In the genomic region with DNA sequence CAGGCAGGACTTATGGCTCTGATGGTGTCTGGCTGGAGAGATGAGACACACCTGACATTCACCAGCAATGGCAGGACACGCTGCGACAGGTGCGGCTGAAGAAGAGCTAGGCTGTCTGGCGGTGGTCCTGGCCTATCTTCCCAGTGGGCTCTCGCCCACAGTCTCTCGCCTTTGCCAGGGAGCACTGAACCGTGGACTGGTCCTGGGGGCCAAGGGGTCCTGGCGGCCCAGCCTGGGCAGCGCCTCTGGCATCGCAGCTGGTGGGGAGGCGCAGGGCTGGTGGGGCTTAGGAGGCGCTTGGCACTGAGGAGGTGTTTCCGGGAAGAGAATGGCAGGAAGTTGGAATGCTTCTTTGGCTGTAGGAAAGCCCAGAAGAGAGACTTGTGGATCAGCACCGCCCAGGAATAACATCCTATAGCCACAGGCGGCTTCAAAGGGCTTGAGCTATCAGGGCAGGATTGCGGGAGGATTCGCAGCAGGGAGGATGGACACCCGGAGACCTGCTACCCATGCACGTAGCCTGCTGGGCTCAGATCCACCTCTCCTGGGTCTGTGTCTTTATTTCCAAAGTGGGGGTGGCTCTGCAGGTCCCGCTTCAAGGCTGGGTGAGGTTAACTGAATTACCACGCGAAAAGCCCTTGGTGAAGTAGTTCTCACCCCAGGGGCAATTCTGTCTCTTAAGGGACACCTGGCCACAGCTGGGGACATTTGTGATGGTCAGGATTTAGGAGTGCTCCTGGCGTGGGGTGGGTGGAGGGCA, we compare ENCODE assay signal across 26 cellular contexts. TPM values are rescaled to one million over a fixed set of nuclear protein-coding genes. Genes with fewer than 3 reads are reported as not detected.
A peak's percentile ranks its signal among the peaks of the same experiment; 100 is the strongest.
DNase-seq lines count a peak whose midpoint lies in the region; ATAC-seq and TF ChIP-seq lines count a peak whose summit lies in the region.
"Had no signal": no experiment of that assay in that cellular context is flagged by ENCODE, and none has a peak within 500 bp of the region (broad histone marks: within the 10 kb centered on the region; RNA-seq: fewer than 3 reads in every experiment).

No MANE protein-coding gene starts in this region.

- H3K4me3 Mint-ChIP-seq in neural crest cell: no peak overlapping the region
- H3K4me3 Mint-ChIP-seq: activated CD4-positive, alpha-beta T cell treated with anti-CD3 and anti-CD28 coated beads for 36 hours; activated naive CD8-positive, alpha-beta T cell treated with anti-CD3 and anti-CD28 coated beads for 36 hours; GM23338 had no signal

- intact Hi-C loops in left ventricle myocardium inferior (cut with micrococcal nuclease): no loop called here
- intact Hi-C loops in Right ventricle myocardium inferior (cut with DNase I): no loop called here
- intact Hi-C loops in sciatic nerve (cut with DNase I): no loop called here

- peak overlapping the region; percentile 67 for H3K27ac Mint-ChIP-seq in neural crest cell (ENCODE audit: unreplicated experiment)
- H3K27ac Mint-ChIP-seq: activated CD4-positive, alpha-beta T cell treated with anti-CD3 and anti-CD28 coated beads for 36 hours; activated naive CD8-positive, alpha-beta T cell treated with anti-CD3 and anti-CD28 coated beads for 36 hours had no signal

- peaks cover 28% of the 10 kb centered on the region for H3K4me1 Mint-ChIP-seq in neural crest cell

- peaks cover 4% of the 10 kb centered on the region for H3K36me3 ChIP-seq in left ventricle myocardium inferior

- H3K27ac ChIP-seq in left ventricle myocardium inferior (replicated peaks): peak overlapping the region; percentile 40
- H3K27ac ChIP-seq: epithelial cell of prostate, testis had no signal

- H3K27me3 Mint-ChIP-seq in neural crest cell (ENCODE audit: low read depth): no peaks in the 10 kb centered on the region
- H3K27me3 Mint-ChIP-seq: activated CD4-positive, alpha-beta T cell treated with anti-CD3 and anti-CD28 coated beads for 36 hours; activated naive CD8-positive, alpha-beta T cell treated with anti-CD3 and anti-CD28 coated beads for 36 hours had no signal

- H3K4me1 ChIP-seq in left ventricle myocardium inferior: peaks cover 82% of the 10 kb centered on the region

- ATAC-seq in Right ventricle myocardium inferior (no peak), sciatic nerve (no peak)
- ATAC-seq: activated CD4-positive, alpha-beta T cell treated with anti-CD3 and anti-CD28 coated beads for 36 hours; mucosa of descending colon; SK-N-SH treated with all-trans-retinoic acid at 6 μM for 48 hours had no signal

- no peaks in the 10 kb centered on the region for H3K27me3 ChIP-seq in left ventricle myocardium inferior (ENCODE audit: low read depth)
- H3K27me3 ChIP-seq: testis had no signal

- DNase-seq in left ventricle myocardium inferior (no peak), Right ventricle myocardium inferior (ENCODE audit: missing footprints) (no peak), cerebellar cortex (ENCODE audit: low spot score) (peak; percentile 72), neural crest cell (ENCODE audit: low read depth, low spot score) (no peak), NCI-H2171 (lab: John Stamatoyannopoulos, UW) (no peak), sciatic nerve (ENCODE audit: low spot score) (no peak), DMS 273 treated with DMSO at 0.1 percent for 48 hours (lab: John Stamatoyannopoulos, UW) (no peak)
- no peak for DNase-seq in activated CD4-positive, alpha-beta T cell treated with anti-CD3 and anti-CD28 coated beads for 4 hours
- DNase-seq: activated CD4-positive, alpha-beta T cell treated with anti-CD3 and anti-CD28 coated beads for 36 hours; activated CD8-positive, alpha-beta memory T cell treated with anti-CD3 and anti-CD28 coated beads for 24 hours; activated effector memory CD4-positive, alpha-beta T cell treated with anti-CD3 and anti-CD28 coated beads, Interleukin-2, amount 50 U/mL, for 16 hours; activated naive CD8-positive, alpha-beta T cell treated with anti-CD3 and anti-CD28 coated beads for 36 hours; cerebellar nuclear complex; GDM1; islet precursor cell; mucosa of descending colon; MV-4-11; NCI-H1694 treated with DMSO at 0.1 percent for 48 hours; NCI-H526; RPMI8226; stimulated activated naive CD4-positive, alpha-beta T cell treated with Interleukin-2 at 50 U/mL for 16 hours; T-helper 2 cell; testis had no signal

- TF ChIP-seq CTCF in left ventricle myocardium inferior (IDR thresholded peaks at IDR 0.05; ENCODE audit: borderline replicate concordance): no peak
- no peak for TF ChIP-seq CTCF in neural crest cell (conservative IDR thresholded peaks at IDR 0.05)

- H3K36me3 Mint-ChIP-seq in neural crest cell (ENCODE audit: low read depth): no peaks in the 10 kb centered on the region
- H3K36me3 Mint-ChIP-seq: activated naive CD8-positive, alpha-beta T cell treated with anti-CD3 and anti-CD28 coated beads for 36 hours had no signal

- H3K9me3 Mint-ChIP-seq in neural crest cell: no peaks in the 10 kb centered on the region
- H3K9me3 Mint-ChIP-seq: activated naive CD8-positive, alpha-beta T cell treated with anti-CD3 and anti-CD28 coated beads for 36 hours; GM23338 had no signal

- no peaks in the 10 kb centered on the region for H3K9me3 ChIP-seq in left ventricle myocardium inferior (replicated peaks)
- H3K9me3 ChIP-seq: mucosa of descending colon, testis had no signal

- H3K4me3 ChIP-seq in left ventricle myocardium inferior: no peak overlapping the region
- H3K4me3 ChIP-seq: GM23338, mucosa of descending colon, testis had no signal

RNA-seq across cellular contexts. Expression of gene KDM4B, which starts 14.6 kb away (rescaled TPM):
- total RNA-seq in left ventricle myocardium inferior: 34.1 TPM
- total RNA-seq in Right ventricle myocardium inferior: 38.6 TPM
- total RNA-seq in neural crest cell: 43.3 and 45.4 TPM in 2 replicates
- total RNA-seq in sciatic nerve: 60.1 TPM
